Comparison of ENCODE assay signal across 8 cellular contexts in genomic region chr20:38962044-38962897, GRCh38. TPM values are rescaled to one million over a fixed set of nuclear protein-coding genes. Genes with fewer than 3 reads are reported as not detected.
DNase-seq lines count a peak whose midpoint lies in the region; ATAC-seq and TF ChIP-seq lines count a peak whose summit lies in the region.

DHX35 (plus strand) TSS chr20:38962344; CDS start chr20:38962368, 24 bp downstream.

- H4K12ac ChIP-seq in trophoblast cell (ENCODE audit: low read depth, low read length), result peak within 1 kb of the TSS; percentile 96

- peak within 1 kb of the TSS; percentile 90 for H4K91ac ChIP-seq in trophoblast cell (ENCODE audit: low read depth, low read length)

- H3K27ac ChIP-seq in cardiac muscle cell (peak within 1 kb of the TSS; percentile 96), trophoblast cell (ENCODE audit: low read depth, low read length) (peak within 1 kb of the TSS; percentile 81), transverse colon (peak within 1 kb of the TSS; percentile 92 to 95 (median 95))

- no peak within 1 kb of the TSS for H3K23ac ChIP-seq in trophoblast cell (ENCODE audit: low read length)

- H3K9me3 Mint-ChIP-seq in activated naive CD8-positive, alpha-beta T cell treated with anti-CD3 and anti-CD28 coated beads, Interleukin-2, amount 50 U/mL, for 24 hours, result no peaks in the 10 kb centered on the region

- TF ChIP-seq POLR2A in transverse colon (IDR thresholded peaks at IDR 0.05), result peak; percentile 45

- no CpG with 5 or more reads among the region's 70 CpGs for WGBS in trophoblast cell (ENCODE audit: extremely low coverage, insufficient coverage, insufficient read length)
- 0% methylated on average over 49 of the region's 70 CpGs; no CpG with 5 or more reads in 1 of the 2 donors for WGBS in transverse colon (ENCODE audit: low coverage in 1 of 2), 2 donors

- peak within 1 kb of the TSS; percentile 90 for H3K4ac ChIP-seq in trophoblast cell (ENCODE audit: low read depth, low read length)

- DNase-seq in NCI-H1417 (lab: John Stamatoyannopoulos, UW) (peak; percentile 97 to 99 (median 98)), SW 1271 (lab: John Stamatoyannopoulos, UW) (peak; percentile 98), cardiac muscle cell (ENCODE audit: low read depth in 1 of 2, low spot score in 1 of 2) (peak; percentile 99), trophoblast cell (peak; percentile 99), transverse colon (peak; percentile 99)
- peak; percentile 99 for DNase-seq in activated naive CD8-positive, alpha-beta T cell treated with anti-CD3 and anti-CD28 coated beads, Interleukin-2, amount 50 U/mL, for 24 hours

- peak; percentile 95 for ATAC-seq in HG02759 (IDR thresholded peaks at IDR 0.05; ENCODE audit: unreplicated experiment)
- peak; percentile 99 for ATAC-seq in activated naive CD8-positive, alpha-beta T cell treated with anti-CD3 and anti-CD28 coated beads, Interleukin-2, amount 50 U/mL, for 24 hours

- peaks cover 6% of the 10 kb centered on the region for H3K4me1 ChIP-seq in cardiac muscle cell (ENCODE audit: low read depth)
- peaks cover 3 to 4% of the 10 kb centered on the region in 2 experiments for H3K4me1 ChIP-seq in trophoblast cell (ENCODE audit: control insufficient read depth in 1 of 2, insufficient read depth in 2 of 2, low read length in 2 of 2)
- peaks cover 4 to 23% (median 15%) of the 10 kb centered on the region in 4 donors for H3K4me1 ChIP-seq in transverse colon

- peak within 1 kb of the TSS; percentile 97 for H2AFZ ChIP-seq in trophoblast cell (ENCODE audit: insufficient read depth, low read length, poor library complexity)

- H3K4me2 ChIP-seq in trophoblast cell (ENCODE audit: low read length), result peak within 1 kb of the TSS; percentile 87

- TF ChIP-seq EP300 in transverse colon (IDR thresholded peaks at IDR 0.05; ENCODE audit: low read depth), result no peak

- H3K14ac ChIP-seq in trophoblast cell (ENCODE audit: low read length), result peak within 1 kb of the TSS; percentile 95

- peaks cover 13% of the 10 kb centered on the region for H3K36me3 Mint-ChIP-seq in activated naive CD8-positive, alpha-beta T cell treated with anti-CD3 and anti-CD28 coated beads, Interleukin-2, amount 50 U/mL, for 24 hours (ENCODE audit: low read depth)

- H2AK5ac ChIP-seq in trophoblast cell (ENCODE audit: low read length), result peak within 1 kb of the TSS; percentile 76

- no peaks in the 10 kb centered on the region for H3K27me3 Mint-ChIP-seq in activated naive CD8-positive, alpha-beta T cell treated with anti-CD3 and anti-CD28 coated beads, Interleukin-2, amount 50 U/mL, for 24 hours

- TF ChIP-seq CTCF in GM12873 (IDR thresholded peaks at IDR 0.05; ENCODE audit: insufficient read depth, low read depth, low read length, missing control alignments) (peak; percentile 33), cardiac muscle cell (IDR thresholded peaks at IDR 0.05; ENCODE audit: low read depth, low read length) (peak; percentile 49), transverse colon (IDR thresholded peaks at IDR 0.05) (peak in 2 of 5 experiments; percentile 20 to 37)

- peak within 1 kb of the TSS; percentile 78 for H3K4me3 ChIP-seq in cardiac muscle cell
- H3K4me3 ChIP-seq in trophoblast cell (ENCODE audit: low read depth, low read length), result peak within 1 kb of the TSS; percentile 96
- H3K4me3 ChIP-seq in transverse colon, result peak within 1 kb of the TSS; percentile 68 to 93 (median 91)

- peak within 1 kb of the TSS; percentile 15 for H2BK12ac ChIP-seq in trophoblast cell (ENCODE audit: low read length)

- H3K27me3 ChIP-seq in cardiac muscle cell (no peaks in the 10 kb centered on the region), trophoblast cell (ENCODE audit: insufficient read depth, low read length) (no peaks in the 10 kb centered on the region), transverse colon (no peaks in the 10 kb centered on the region)

- peak within 1 kb of the TSS; percentile 93 for H3K9ac ChIP-seq in trophoblast cell (ENCODE audit: low read length)

- peak within 1 kb of the TSS; percentile 97 for H4K8ac ChIP-seq in trophoblast cell (ENCODE audit: low read depth, low read length)

- H3K9me3 ChIP-seq in cardiac muscle cell (ENCODE audit: low read depth) (no peaks in the 10 kb centered on the region), trophoblast cell (ENCODE audit: insufficient read depth, low read depth, low read length) (no peaks in the 10 kb centered on the region), transverse colon (no peaks in the 10 kb centered on the region)

- peak within 1 kb of the TSS; percentile 97 for H3K4me3 Mint-ChIP-seq in activated naive CD8-positive, alpha-beta T cell treated with anti-CD3 and anti-CD28 coated beads, Interleukin-2, amount 50 U/mL, for 24 hours

- H2BK5ac ChIP-seq in trophoblast cell (ENCODE audit: low read depth, low read length, poor library complexity), result peak within 1 kb of the TSS; percentile 73

- peak within 1 kb of the TSS; percentile 96 for H3K27ac Mint-ChIP-seq in activated naive CD8-positive, alpha-beta T cell treated with anti-CD3 and anti-CD28 coated beads, Interleukin-2, amount 50 U/mL, for 24 hours

- peak within 1 kb of the TSS; percentile 94 for H3K18ac ChIP-seq in trophoblast cell (ENCODE audit: low read length)

- H3K79me1 ChIP-seq in trophoblast cell (ENCODE audit: low read length), result peaks cover 9% of the 10 kb centered on the region

- intact Hi-C loops in transverse colon (cut with DNase I; ENCODE audit: low total_unique reads), result no loop called here

- in situ Hi-C loops in transverse colon (cut with MboI; ENCODE audit: low pct_ligation_motif_present in 1 of 4, low pct_unique_long_range_greater_than_20kb in 1 of 4, low sequenced_read_pairs in 3 of 4), result no loop called here

- peaks cover 6% of the 10 kb centered on the region for H3K79me2 ChIP-seq in trophoblast cell (ENCODE audit: control insufficient read depth, insufficient read depth, low read length, poor library complexity)

- peak within 1 kb of the TSS; percentile 77 for H2BK120ac ChIP-seq in trophoblast cell (ENCODE audit: insufficient read depth, low read length, poor library complexity)

- no peaks in the 10 kb centered on the region for H3K36me3 ChIP-seq in cardiac muscle cell
- peaks cover 0 to 2% of the 10 kb centered on the region in 2 experiments for H3K36me3 ChIP-seq in trophoblast cell (ENCODE audit: control insufficient read depth in 1 of 2, insufficient read depth in 2 of 2, low read length in 2 of 2)
- H3K36me3 ChIP-seq in transverse colon, result no peaks in the 10 kb centered on the region

- peaks cover 35% of the 10 kb centered on the region for H3K4me1 Mint-ChIP-seq in activated naive CD8-positive, alpha-beta T cell treated with anti-CD3 and anti-CD28 coated beads, Interleukin-2, amount 50 U/mL, for 24 hours

RNA-seq across cellular contexts. Expression of gene DHX35, which starts in this region (rescaled TPM):
- total RNA-seq in cardiac muscle cell, result 10.4 and 12.6 TPM in 2 replicates
- 7.9 and 8.9 TPM in 2 replicates for polyA plus RNA-seq in cardiac muscle cell
- 4.1 and 5.0 TPM in 2 replicates for polyA plus RNA-seq in trophoblast cell (2013)
- 10 to 100 TPM; 15.5 to 75.9 (median 17.7) TPM for total RNA-seq in transverse colon

Comparison
In these comparisons a context has a peak if more than half of its experiments do, and no peak if none do; other contexts are left out.
1. Peak in every context shown above with its lines: DNase-seq, ATAC-seq, H3K4me3 ChIP-seq and H3K27ac ChIP-seq.